Comparison of ENCODE assay signal across 7 cellular contexts in genomic region chr19:1223018-1223855, GRCh38. TPM values are rescaled to one million over a fixed set of nuclear protein-coding genes. Genes with fewer than 3 reads are reported as not detected.
DNase-seq lines count a peak whose midpoint lies in the region; ATAC-seq and TF ChIP-seq lines count a peak whose summit lies in the region.

No MANE protein-coding gene starts in this region.

- H3K14ac ChIP-seq in neuronal stem cell (ENCODE audit: low read length) = no peak overlapping the region

- H3K4me1 ChIP-seq in neuronal stem cell (ENCODE audit: control insufficient read depth in 2 of 2, insufficient read depth in 1 of 2, low read depth in 1 of 2, low read length in 2 of 2) = peaks cover 0 to under 1% of the 10 kb centered on the region in 2 donors

- TF ChIP-seq CTCF in GM10248 (IDR thresholded peaks at IDR 0.05; ENCODE audit: control extremely low read depth, extremely low read depth, low read depth, missing control alignments) = peak; percentile 53
- TF ChIP-seq CTCF in LNCAP (IDR thresholded peaks at IDR 0.05) = peak; percentile 55
- TF ChIP-seq CTCF in choroid plexus epithelial cell (conservative IDR thresholded peaks at IDR 0.05; ENCODE audit: low read depth, low read length) = peak; percentile 62

- H4K8ac ChIP-seq in neuronal stem cell (ENCODE audit: low read depth, low read length) = peak overlapping the region; percentile 23

- H2AFZ ChIP-seq in neuronal stem cell (ENCODE audit: low read length) = no peak overlapping the region

- H2BK5ac ChIP-seq in neuronal stem cell (ENCODE audit: low read length) = no peak overlapping the region

- POLR2A ChIA-PET in GM10248 (lab: Yijun Ruan, JAX) = no interaction called here

- WGBS in neuronal stem cell (ENCODE audit: extremely low coverage in 2 of 2, insufficient read length in 2 of 2, insufficient replicate concordance in 1 of 2), 2 donors = no CpG with 5 or more reads among the region's 48 CpGs

- H3K9ac ChIP-seq in neuronal stem cell (ENCODE audit: low read depth, low read length, poor library complexity) = peak overlapping the region; percentile 50

- no peak overlapping the region for H3K4me2 ChIP-seq in neuronal stem cell (ENCODE audit: insufficient read depth, low read length, poor library complexity, severe bottlenecking)

- H3K9me3 ChIP-seq in neuronal stem cell (replicated peaks in 1 of 2; ENCODE audit: control insufficient read depth in 2 of 2, insufficient read depth in 1 of 2, low read depth in 1 of 2, low read length in 2 of 2) = no peaks in the 10 kb centered on the region

- H3K4me3 ChIP-seq in choroid plexus epithelial cell (ENCODE audit: low read depth, low read length) (no peak overlapping the region), neuronal stem cell (ENCODE audit: low read length in 2 of 2) (no peak overlapping the region)

- peak overlapping the region; percentile 89 for H3K23ac ChIP-seq in neuronal stem cell (ENCODE audit: low read depth, low read length, poor library complexity)

- ATAC-seq in GM21447 (IDR thresholded peaks at IDR 0.05; ENCODE audit: unreplicated experiment) = no peak

- no peak overlapping the region for H2BK120ac ChIP-seq in neuronal stem cell (ENCODE audit: low read depth, low read length)

- no peak overlapping the region for H2BK15ac ChIP-seq in neuronal stem cell (ENCODE audit: low read length)

- CTCF ChIA-PET in GM10248 (lab: Yijun Ruan, JAX) = interaction anchor here (0.9 to 2.8 kb wide), 7 partner anchors 9 to 110 kb away, joined by 3 to 11 read pairs (median 5); no protein-coding TSS in a partner anchor

- H2BK12ac ChIP-seq in neuronal stem cell (ENCODE audit: low read length) = peak overlapping the region; percentile 22

- H2AK5ac ChIP-seq in neuronal stem cell (ENCODE audit: low read depth, low read length) = peak overlapping the region; percentile 63

- H3K27ac ChIP-seq in neuronal stem cell (replicated peaks; ENCODE audit: low read length) = no peak overlapping the region

- H3K4ac ChIP-seq in neuronal stem cell (ENCODE audit: low read length) = no peak overlapping the region

- H4K91ac ChIP-seq in neuronal stem cell (ENCODE audit: low read depth, low read length, poor library complexity) = no peak overlapping the region

- no peaks in the 10 kb centered on the region for H3K27me3 ChIP-seq in neuronal stem cell (ENCODE audit: control insufficient read depth in 3 of 3, insufficient read depth in 3 of 3, low read depth in 1 of 3, low read length in 3 of 3)

- H3K18ac ChIP-seq in neuronal stem cell (ENCODE audit: low read length) = peak overlapping the region; percentile 13

- peak; percentile 73 for DNase-seq in GM10248 (ENCODE audit: extremely low spot score)
- peak; percentile 54 for DNase-seq in choroid plexus epithelial cell (ENCODE audit: low read depth)
- DNase-seq in neuronal stem cell (ENCODE audit: low spot score) = no peak
- DNase-seq in ecto neural progenitor cell (ENCODE audit: low spot score) = no peak
- DNase-seq in NCI-H774 (lab: John Stamatoyannopoulos, UW) = no peak

- H3K36me3 ChIP-seq in neuronal stem cell (replicated peaks in 1 of 2; ENCODE audit: control insufficient read depth in 2 of 2, insufficient read depth in 2 of 2, low read length in 2 of 2) = peaks cover 16 to 79% of the 10 kb centered on the region in 2 donors

- peaks cover 32% of the 10 kb centered on the region for H3K79me1 ChIP-seq in neuronal stem cell (ENCODE audit: low read depth, low read length)

RNA-seq across cellular contexts. Expression of gene CBARP, which starts 14.6 kb away (rescaled TPM):
- 14.0 TPM for polyA plus RNA-seq in neuronal stem cell (2013, experiment 1 of 2)
- 12.8 TPM for polyA plus RNA-seq in neuronal stem cell (2013, experiment 2 of 2)

RNA-seq across cellular contexts. Expression of gene STK11, which starts 17.7 kb away (rescaled TPM):
- polyA plus RNA-seq in neuronal stem cell (2013, experiment 1 of 2) = 35.0 TPM
- 34.0 TPM for polyA plus RNA-seq in neuronal stem cell (2013, experiment 2 of 2)

RNA-seq across cellular contexts. Expression of gene ATP5F1D, which starts 18.3 kb away (rescaled TPM):
- 106 TPM for polyA plus RNA-seq in neuronal stem cell (2013, experiment 1 of 2)
- 101 TPM for polyA plus RNA-seq in neuronal stem cell (2013, experiment 2 of 2)

RNA-seq across cellular contexts. Expression of gene MIDN, which starts 25.1 kb away (rescaled TPM):
- 98.3 TPM for polyA plus RNA-seq in neuronal stem cell (2013, experiment 1 of 2)
- 99.9 TPM for polyA plus RNA-seq in neuronal stem cell (2013, experiment 2 of 2)

RNA-seq across cellular contexts. Expression of gene CIRBP, which starts 45.9 kb away (rescaled TPM):
- polyA plus RNA-seq in neuronal stem cell (2013, experiment 1 of 2) = 218 TPM
- polyA plus RNA-seq in neuronal stem cell (2013, experiment 2 of 2) = 217 TPM

Comparison
In these comparisons a context has a peak if more than half of its experiments do, and no peak if none do; other contexts are left out.
1. DNase-seq: peak in GM10248 (single experiment) and choroid plexus epithelial cell (single experiment); none in neuronal stem cell (single experiment), ecto neural progenitor cell (single experiment) and NCI-H774 (single experiment).
2. Peak in every context shown above with its lines, with median percentiles within 50 percentile points of each other: CTCF ChIP-seq.